ENCODE assay signal across 12 cellular contexts in the genomic region with DNA sequence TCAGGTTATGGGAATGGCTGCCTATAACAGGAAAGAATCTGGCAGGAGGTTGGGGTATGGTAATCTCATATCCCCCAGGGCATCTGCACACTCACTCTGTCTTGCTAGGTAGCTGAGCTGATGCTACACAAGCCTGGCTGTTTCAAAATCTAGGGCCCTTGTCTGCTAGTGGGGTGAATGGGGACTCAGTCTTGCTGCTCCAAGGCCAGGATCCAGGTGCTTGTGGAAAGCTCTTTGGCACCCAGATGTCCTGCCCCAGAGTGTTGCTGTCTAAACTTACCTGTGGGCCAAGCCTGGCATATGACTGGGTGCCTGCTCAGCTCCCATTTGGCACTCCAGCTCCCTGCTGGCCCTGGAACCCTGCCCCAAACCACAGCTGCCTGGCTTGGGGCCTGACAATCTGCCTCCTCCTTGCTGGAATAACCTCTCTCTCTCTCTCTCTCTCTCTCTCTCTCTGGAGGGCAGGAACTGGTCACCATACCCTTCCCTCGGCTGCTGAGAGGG.
DNase-seq lines count a peak whose midpoint lies in the region; ATAC-seq and TF ChIP-seq lines count a peak whose summit lies in the region.
"Had no signal": no experiment of that assay in that cellular context is flagged by ENCODE, and none has a peak within 500 bp of the region (broad histone marks: within the 10 kb centered on the region; RNA-seq: fewer than 3 reads in every experiment).

No MANE protein-coding gene starts in this region.

- TF ChIP-seq CTCF in osteoblast (IDR thresholded peaks at IDR 0.05; ENCODE audit: extremely low read depth, low read depth, low read length): no peak

- DNase-seq in EH (ENCODE audit: low read depth): peak; percentile 65
- peak; percentile 13 for DNase-seq in NCI-H2196 treated with DMSO at 0.1 percent for 48 hours (lab: John Stamatoyannopoulos, UW; ENCODE audit: unreplicated experiment)
- no peak for DNase-seq in epithelial cell of prostate (ENCODE audit: low read depth, low spot score)
- no peak for DNase-seq in osteoblast (ENCODE audit: insufficient read length, low spot score, missing footprints)
- no peak for DNase-seq in NCI-H1930 (lab: John Stamatoyannopoulos, UW)
- no peak for DNase-seq in ureter (ENCODE audit: low spot score)
- DNase-seq in Karpas-422: no peak
- DNase-seq: activated T-cell treated with anti-CD3 and anti-CD28 coated beads for 4 hours; CD4-positive, alpha-beta memory T cell; cerebellar nuclear complex; stimulated activated naive CD4-positive, alpha-beta T cell had no signal

- H3K27ac ChIP-seq in epithelial cell of prostate (peak overlapping the region; percentile 9), osteoblast (ENCODE audit: low read depth, low read length) (no peak overlapping the region), Karpas-422 (ENCODE audit: low read length) (no peak overlapping the region)

- no peak overlapping the region for H3K9ac ChIP-seq in Karpas-422 (ENCODE audit: low read length)

- no peaks in the 10 kb centered on the region for H3K9me2 ChIP-seq in Karpas-422 (replicated peaks; ENCODE audit: insufficient read depth, low read length)

- H3K79me2 ChIP-seq in osteoblast (ENCODE audit: insufficient read depth, low read length): no peaks in the 10 kb centered on the region
- H3K79me2 ChIP-seq in Karpas-422 (ENCODE audit: low read length): no peaks in the 10 kb centered on the region

- no peaks in the 10 kb centered on the region for H3K36me3 ChIP-seq in osteoblast (ENCODE audit: insufficient read depth, low read length)
- no peaks in the 10 kb centered on the region for H3K36me3 ChIP-seq in Karpas-422 (ENCODE audit: insufficient read depth, low read length)

- H3K4me1 ChIP-seq in osteoblast (ENCODE audit: insufficient read depth, low read length) (peaks cover 12% of the 10 kb centered on the region), Karpas-422 (ENCODE audit: low read length) (no peaks in the 10 kb centered on the region)

- no peaks in the 10 kb centered on the region for H4K20me1 ChIP-seq in osteoblast (ENCODE audit: insufficient read depth, low read length)
- H4K20me1 ChIP-seq in Karpas-422 (ENCODE audit: insufficient read depth, low read depth, low read length): no peaks in the 10 kb centered on the region

- no peak for ATAC-seq in GM18907 (IDR thresholded peaks at IDR 0.05; ENCODE audit: unreplicated experiment)

- H3K9me3 ChIP-seq in osteoblast (ENCODE audit: low read depth, low read length) (no peaks in the 10 kb centered on the region), Karpas-422 (ENCODE audit: low read length) (no peaks in the 10 kb centered on the region)

- H3K4me3 ChIP-seq in osteoblast (ENCODE audit: insufficient read depth, low read length): no peak overlapping the region
- no peak overlapping the region for H3K4me3 ChIP-seq in Karpas-422 (ENCODE audit: low read length)

- no peaks in the 10 kb centered on the region for H3K27me3 ChIP-seq in osteoblast (ENCODE audit: insufficient read depth, low read length)
- no peaks in the 10 kb centered on the region for H3K27me3 ChIP-seq in Karpas-422 (ENCODE audit: low read length)

- no peak overlapping the region for H3K4me2 ChIP-seq in osteoblast (ENCODE audit: insufficient read depth, low read length)
- no peak overlapping the region for H3K4me2 ChIP-seq in Karpas-422 (ENCODE audit: low read depth, low read length, poor library complexity, severe bottlenecking)

- peak overlapping the region; percentile 13 for H2AFZ ChIP-seq in osteoblast (ENCODE audit: low read length)
- H2AFZ ChIP-seq in Karpas-422 (ENCODE audit: low read length): no peak overlapping the region

Comparison
In these comparisons a context has a peak if more than half of its experiments do, and no peak if none do; other contexts are left out.
1. DNase-seq: peak in EH (single experiment) and NCI-H2196 treated with DMSO at 0.1 percent for 48 hours (single experiment); none in epithelial cell of prostate (single experiment), osteoblast (single experiment), NCI-H1930 (0 of 2), ureter (single experiment) and Karpas-422 (single experiment).